9 cellular contexts compared by ENCODE assay signal in the genomic region with DNA sequence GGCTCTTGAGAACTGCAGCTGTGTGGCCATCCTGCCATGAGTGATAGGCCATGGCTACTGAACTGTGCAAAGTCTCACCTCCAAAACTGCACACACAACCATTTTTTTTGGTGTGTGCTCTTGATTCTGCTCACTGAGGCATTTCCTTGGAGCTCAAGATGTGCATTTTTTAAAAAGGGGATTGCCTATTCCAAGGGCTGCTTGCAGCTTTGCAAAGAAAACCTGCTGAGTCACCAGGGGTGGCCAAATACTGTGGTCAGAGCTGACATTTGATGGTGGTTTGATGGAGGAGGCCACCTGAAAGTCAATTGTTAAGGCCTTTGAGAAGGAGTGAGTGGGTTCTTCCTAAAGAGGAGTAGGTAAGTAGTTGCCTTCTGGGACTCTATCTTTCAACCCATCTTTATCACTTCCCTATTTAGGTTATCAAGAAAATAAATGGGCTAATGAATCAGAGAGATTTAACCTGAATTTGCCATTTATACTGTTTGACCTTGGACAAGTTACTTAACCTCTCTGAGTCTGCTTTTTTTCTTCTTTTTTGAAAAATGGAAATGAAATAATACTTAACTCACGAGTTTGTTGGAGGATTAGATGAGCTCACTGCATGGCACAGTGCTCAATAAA.
A peak's percentile ranks its signal among the peaks of the same experiment; 100 is the strongest.
DNase-seq lines count a peak whose midpoint lies in the region; ATAC-seq, FAIRE-seq and TF ChIP-seq lines count a peak whose summit lies in the region.
"Had no signal": no experiment of that assay in that cellular context is flagged by ENCODE, and none has a peak within 500 bp of the region (broad histone marks: within the 10 kb centered on the region; RNA-seq: fewer than 3 reads in every experiment).

No MANE protein-coding gene starts in this region.

- H3K4me3 ChIP-seq in right atrium auricular region (no peak overlapping the region), hepatocyte (no peak overlapping the region)
- H3K4me3 ChIP-seq: Peyer's patch had no signal

- H3K9me3 ChIP-seq in right atrium auricular region (no peaks in the 10 kb centered on the region), hepatocyte (ENCODE audit: low read depth) (no peaks in the 10 kb centered on the region)
- H3K9me3 ChIP-seq: Peyer's patch had no signal

- H3K27me3 ChIP-seq in right atrium auricular region (no peaks in the 10 kb centered on the region), hepatocyte (no peaks in the 10 kb centered on the region)
- H3K27me3 ChIP-seq: Peyer's patch had no signal

- no peaks in the 10 kb centered on the region for H3K79me2 ChIP-seq in hepatocyte

- peak; percentile 73 for ATAC-seq in GM21515 (IDR thresholded peaks at IDR 0.05; ENCODE audit: unreplicated experiment)
- peak; percentile 68 for ATAC-seq in HG03575 (IDR thresholded peaks at IDR 0.05; ENCODE audit: extremely low read depth, insufficient number of reproducible peaks, low FRiP score, unreplicated experiment)
- no peak for ATAC-seq in left lobe of liver

- H3K27ac ChIP-seq in right atrium auricular region (no peak overlapping the region), hepatocyte (no peak overlapping the region)
- H3K27ac ChIP-seq: Peyer's patch had no signal

- no peaks in the 10 kb centered on the region for H3K9me2 ChIP-seq in hepatocyte (replicated peaks; ENCODE audit: insufficient read depth)

- FAIRE-seq in GM12892 (lab: Jason Lieb, UNC): peak; percentile 98

- 84% methylated on average over 1 of the region's 1 CpG for WGBS in hepatocyte (ENCODE audit: low lambda C conversion rate, missing lambda C conversion rate)

- TF ChIP-seq CTCF in right atrium auricular region (IDR thresholded peaks at IDR 0.05): no peak
- no peak for TF ChIP-seq CTCF in hepatocyte (IDR thresholded peaks at IDR 0.05; ENCODE audit: poor library complexity)

- H2AFZ ChIP-seq in hepatocyte: no peak overlapping the region

- H3K4me1 ChIP-seq in right atrium auricular region (no peaks in the 10 kb centered on the region), hepatocyte (ENCODE audit: insufficient read depth) (no peaks in the 10 kb centered on the region)
- H3K4me1 ChIP-seq: Peyer's patch had no signal

- no peak overlapping the region for H3K4me2 ChIP-seq in hepatocyte

- H3K36me3 ChIP-seq in right atrium auricular region: no peaks in the 10 kb centered on the region
- H3K36me3 ChIP-seq in hepatocyte (replicated peaks; ENCODE audit: insufficient read depth, low read depth): no peaks in the 10 kb centered on the region
- H3K36me3 ChIP-seq: Peyer's patch had no signal

- no peaks in the 10 kb centered on the region for H4K20me1 ChIP-seq in hepatocyte (ENCODE audit: insufficient read depth, poor library complexity, severe bottlenecking)

- DNase-seq in GM12892 (ENCODE audit: insufficient read length): peak; percentile 31
- DNase-seq in dedifferentiated amniotic fluid mesenchymal stem cell (ENCODE audit: extremely low spot score): peak; percentile 26
- DNase-seq in right atrium auricular region (ENCODE audit: low spot score): no peak
- no peak for DNase-seq in left lobe of liver (ENCODE audit: low spot score)
- DNase-seq in hepatocyte (ENCODE audit: low spot score): no peak
- no peak for DNase-seq in NCI-H345 treated with DMSO at 0.1 percent for 48 hours (lab: John Stamatoyannopoulos, UW; ENCODE audit: unreplicated experiment)

- no peak for TF ChIP-seq POLR2A in GM12892 (IDR thresholded peaks at IDR 0.05; ENCODE audit: low read depth, low read length)

Comparison
In these comparisons a context has a peak if more than half of its experiments do, and no peak if none do; other contexts are left out.
1. DNase-seq: peak in GM12892 (single experiment) and dedifferentiated amniotic fluid mesenchymal stem cell (single experiment); none in right atrium auricular region (single experiment), left lobe of liver (single experiment), hepatocyte (single experiment) and NCI-H345 treated with DMSO at 0.1 percent for 48 hours (single experiment).